Comparison of ENCODE assay signal across 8 cellular contexts in genomic region chr4:143558823-143559756, GRCh38. TPM values are rescaled to one million over a fixed set of nuclear protein-coding genes. Genes with fewer than 3 reads are reported as not detected.
DNase-seq lines count a peak whose midpoint lies in the region; ATAC-seq and TF ChIP-seq lines count a peak whose summit lies in the region.

No MANE protein-coding gene starts in this region.

- TF ChIP-seq CTCF in epithelial cell of proximal tubule (conservative IDR thresholded peaks at IDR 0.05; ENCODE audit: low read depth, low read length): peak; percentile 68

- peak overlapping the region; percentile 51; the same call in 1 of the 2 replicates for H3K27ac ChIP-seq in ACC112 (ENCODE audit: low read depth, low read length)

- peaks cover 3% of the 10 kb centered on the region for H3K4me1 ChIP-seq in ACC112 (ENCODE audit: control insufficient read depth, insufficient read depth, low read length, unreplicated experiment)
- peaks cover 12% of the 10 kb centered on the region for H3K4me1 ChIP-seq in mononuclear cell (ENCODE audit: insufficient read depth, low read length)

- H3K36me3 ChIP-seq in ACC112 (ENCODE audit: insufficient read depth, low read length): peaks cover 4% of the 10 kb centered on the region

- no peaks in the 10 kb centered on the region for H3K27me3 ChIP-seq in ACC112 (ENCODE audit: insufficient read depth, low read length)
- no peaks in the 10 kb centered on the region for H3K27me3 ChIP-seq in mononuclear cell (ENCODE audit: insufficient read depth, low read length)

- peak overlapping the region; percentile 84 for H3K4me3 ChIP-seq in ACC112 (ENCODE audit: low read depth, low read length)
- peak overlapping the region; percentile 77 for H3K4me3 ChIP-seq in epithelial cell of proximal tubule (ENCODE audit: low read depth, low read length)
- H3K4me3 ChIP-seq in mononuclear cell (ENCODE audit: low read length): peak overlapping the region; percentile 32

- DNase-seq in NCI-H526 treated with DMSO at 0.1 percent for 48 hours (lab: John Stamatoyannopoulos, UW) (peak; percentile 86), activated T-cell treated with anti-CD3 and anti-CD28 coated beads for 1 hour (ENCODE audit: low read depth) (peak; percentile 61), epithelial cell of proximal tubule (ENCODE audit: low read depth) (peak; percentile 40)
- peak; percentile 38 to 45 for DNase-seq in stimulated activated CD8-positive, alpha-beta memory T cell treated with anti-CD3 and anti-CD28 coated beads, Interleukin-4, amount 100 ng/mL, for 4 hours (ENCODE audit: low read depth in 2 of 2, low spot score in 1 of 2)

- no peaks in the 10 kb centered on the region for H3K9me3 ChIP-seq in mononuclear cell (ENCODE audit: low read depth, low read length)

- ATAC-seq in GM18858 (IDR thresholded peaks at IDR 0.05; ENCODE audit: unreplicated experiment) (peak; percentile 81), HG03135 (IDR thresholded peaks at IDR 0.05; ENCODE audit: unreplicated experiment) (peak; percentile 79)

- no peaks in the 10 kb centered on the region for H3K79me2 ChIP-seq in ACC112 (ENCODE audit: control insufficient read depth, insufficient read depth, low read length, unreplicated experiment)

- H2AFZ ChIP-seq in ACC112 (ENCODE audit: low read length, unreplicated experiment): peak overlapping the region; percentile 94

RNA-seq across cellular contexts. Expression of gene SMARCA5, which starts 45.6 kb away (rescaled TPM):
- total RNA-seq in epithelial cell of proximal tubule (39.0 and 39.5 TPM in 2 replicates), mononuclear cell (86.8 TPM)

Comparison
In these comparisons a context has a peak if more than half of its experiments do, and no peak if none do; other contexts are left out.
1. Peak in every context shown above with its lines: DNase-seq, ATAC-seq, H3K4me3 ChIP-seq and H3K27ac ChIP-seq.
2. H3K4me3 ChIP-seq: peak in every context shown above with its lines; median percentile 84 in ACC112; 77 in epithelial cell of proximal tubule; 32 in mononuclear cell.